In genomic region chr10:69631566-69631965, GRCh38 we compare ENCODE assay signal across 2 cellular contexts.
TF ChIP-seq lines count a peak whose summit lies in the region.

No MANE protein-coding gene starts in this region.

TF ChIP-seq in GM23338, 12 proteins besides CTCF, POLR2A, EP300 and RAD21 (continued from another document):
- TF ChIP-seq ETS1 (IDR thresholded peaks at IDR 0.05) (no peak), POLR2AphosphoS5 (IDR thresholded peaks at IDR 0.05; ENCODE audit: low read depth) (no peak), ZNF114 (CRISPR knock-in tag; IDR thresholded peaks at IDR 0.05) (no peak), JUNB (IDR thresholded peaks at IDR 0.05; ENCODE audit: unreplicated experiment) (no peak), ZNF462 (CRISPR knock-in tag; IDR thresholded peaks at IDR 0.05) (no peak), ZNF331 (CRISPR knock-in tag; IDR thresholded peaks at IDR 0.05; ENCODE audit: low read depth) (no peak), EZH2 (IDR thresholded peaks at IDR 0.05; ENCODE audit: low read depth, unreplicated experiment) (no peak), NANOG (IDR thresholded peaks at IDR 0.05; ENCODE audit: borderline replicate concordance) (no peak), CREB1 (CRISPR knock-in tag; IDR thresholded peaks at IDR 0.05; ENCODE audit: low read depth) (no peak)
TF ChIP-seq in GM23338: peak in this region for 0.

TF ChIP-seq in K562, 482 proteins besides CTCF, POLR2A, EP300 and RAD21 (continued from another document):
- TF ChIP-seq ZNF398 (CRISPR knock-in tag; IDR thresholded peaks at IDR 0.05) = no peak
- TF ChIP-seq ELF2 (CRISPR knock-in tag; IDR thresholded peaks at IDR 0.05) = no peak
- no peak for TF ChIP-seq ASH1L (IDR thresholded peaks at IDR 0.05; ENCODE audit: borderline replicate concordance, low read depth, partially characterized antibody)
- TF ChIP-seq ZBTB9 (CRISPR knock-in tag; IDR thresholded peaks at IDR 0.05) = no peak
- no peak for TF ChIP-seq BRCA1 (IDR thresholded peaks at IDR 0.05)
- no peak for TF ChIP-seq BRCA1 (CRISPR knock-in tag; IDR thresholded peaks at IDR 0.05)
- TF ChIP-seq GTF2F1 (IDR thresholded peaks at IDR 0.05; ENCODE audit: low read depth, low read length) = no peak
- TF ChIP-seq CTBP1 (IDR thresholded peaks at IDR 0.05; ENCODE audit: borderline replicate concordance) = no peak
- no peak for TF ChIP-seq ZNF175 (CRISPR knock-in tag; IDR thresholded peaks at IDR 0.05; ENCODE audit: low read depth)
- TF ChIP-seq ZNF239 (CRISPR knock-in tag; IDR thresholded peaks at IDR 0.05) = no peak
- no peak for TF ChIP-seq RAD51 (IDR thresholded peaks at IDR 0.05; ENCODE audit: borderline replicate concordance, low read depth)
- no peak for TF ChIP-seq THRA (IDR thresholded peaks at IDR 0.05)
- no peak for TF ChIP-seq ZBTB33 (CRISPR knock-in tag; IDR thresholded peaks at IDR 0.05)
- TF ChIP-seq CHD7 (IDR thresholded peaks at IDR 0.05; ENCODE audit: low read depth, low read length) = no peak
- TF ChIP-seq CSDE1 (IDR thresholded peaks at IDR 0.05) = no peak
- no peak for TF ChIP-seq PHF21A (IDR thresholded peaks at IDR 0.05; ENCODE audit: borderline replicate concordance, low read depth)
- no peak for TF ChIP-seq PRMT5 (CRISPR knock-in tag; IDR thresholded peaks at IDR 0.05)
- TF ChIP-seq ZC3H8 (IDR thresholded peaks at IDR 0.05) = no peak
- no peak for TF ChIP-seq CBX5 (IDR thresholded peaks at IDR 0.05; ENCODE audit: borderline replicate concordance, low read depth)
TF ChIP-seq in K562: peak in this region for 0.
